Comparison of ENCODE assay signal across 16 cellular contexts in the genomic region with DNA sequence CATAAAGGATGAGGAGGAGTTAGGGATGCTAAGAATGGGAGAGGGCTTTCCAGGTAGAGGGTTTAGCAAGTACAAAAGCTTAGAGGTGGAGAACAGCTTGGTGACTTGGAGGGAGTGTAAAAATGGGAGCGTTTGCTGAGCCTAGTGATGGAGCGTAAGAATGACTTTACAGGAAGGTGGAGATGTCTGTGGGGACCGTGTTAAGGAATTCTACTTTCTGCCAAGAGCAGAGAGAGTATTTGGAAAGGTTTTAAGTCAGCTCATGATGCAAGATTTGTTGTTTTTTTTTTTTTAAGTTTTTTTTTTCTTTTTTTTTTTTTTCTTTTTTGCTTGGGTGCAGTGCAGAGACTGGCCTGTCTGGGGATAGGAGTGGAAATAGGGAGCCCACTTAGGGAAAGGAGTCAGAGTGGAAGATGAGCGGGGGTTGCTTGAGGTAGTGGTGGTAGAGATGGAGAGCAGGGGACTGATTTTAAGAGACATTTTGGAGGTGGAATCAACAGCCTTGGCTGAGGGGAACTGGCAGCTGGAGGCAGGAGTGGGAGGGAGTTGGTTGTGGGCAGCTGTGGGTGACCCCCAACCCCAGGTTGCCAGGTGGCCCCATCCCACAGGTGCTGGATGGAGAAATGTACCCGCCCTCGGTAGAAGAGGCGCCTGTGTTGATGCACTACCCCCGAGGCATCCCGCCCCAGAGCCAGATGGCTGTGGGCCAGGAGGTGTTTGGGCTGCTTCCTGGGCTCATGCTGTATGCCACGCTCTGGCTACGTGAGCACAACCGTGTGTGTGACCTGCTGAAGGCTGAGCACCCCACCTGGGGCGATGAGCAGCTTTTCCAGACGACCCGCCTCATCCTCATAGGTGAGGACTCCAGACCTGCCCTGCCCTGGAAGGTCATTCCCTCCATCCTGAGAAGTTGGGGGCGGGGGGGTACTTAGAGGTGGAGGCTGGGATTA. TPM values are rescaled to one million over a fixed set of nuclear protein-coding genes. Genes with fewer than 3 reads are reported as not detected.
DNase-seq lines count a peak whose midpoint lies in the region; ATAC-seq and TF ChIP-seq lines count a peak whose summit lies in the region.
"Had no signal": no experiment of that assay in that cellular context is flagged by ENCODE, and none has a peak within 500 bp of the region (broad histone marks: within the 10 kb centered on the region; RNA-seq: fewer than 3 reads in every experiment).

No MANE protein-coding gene starts in this region.

- H3K9me3 ChIP-seq in esophagus squamous epithelium: peaks cover 0 to 4% (median 0%) of the 10 kb centered on the region in 3 donors

- intact Hi-C loops in esophagus squamous epithelium (cut with DNase I): no loop called here
- intact Hi-C loops in posterior vena cava (cut with DNase I): no loop called here

- DNase-seq in DMS 273 (lab: John Stamatoyannopoulos, UW; ENCODE audit: unreplicated experiment) (peak; percentile 21), DMS 273 treated with DMSO at 0.1 percent for 48 hours (lab: John Stamatoyannopoulos, UW) (no peak), NCI-H226 (peak; percentile 34), esophagus squamous epithelium (lab: John Stamatoyannopoulos, UW) (no peak), posterior vena cava (ENCODE audit: low spot score) (peak; percentile 70), omental fat pad (ENCODE audit: low spot score) (no peak)
- DNase-seq: DND-41, glutamatergic neuron, NCI-H1048, NCI-H446 treated with DMSO at 0.1 percent for 48 hours, nephron progenitor cell, spleen, trophoblast cell had no signal

- peaks cover 0 to 14% (median 4%) of the 10 kb centered on the region in 3 donors for H3K4me1 ChIP-seq in esophagus squamous epithelium

- no peak overlapping the region for H3K4me3 ChIP-seq in esophagus squamous epithelium
- H3K4me3 ChIP-seq: spleen had no signal

- 33 to 62% methylated on average over 4 to 8 of the region's 16 CpGs for WGBS in esophagus squamous epithelium, 2 donors

- H3K36me3 ChIP-seq in esophagus squamous epithelium: peaks cover 0 to 78% (median 0%) of the 10 kb centered on the region in 3 donors

- ATAC-seq in HG02571 (IDR thresholded peaks at IDR 0.05; ENCODE audit: unreplicated experiment) (no peak), HG03565 (IDR thresholded peaks at IDR 0.05; ENCODE audit: unreplicated experiment) (no peak), omental fat pad (ENCODE audit: low FRiP score) (no peak)

- no peak for TF ChIP-seq POLR2A in esophagus squamous epithelium (IDR thresholded peaks at IDR 0.05)

- H3K27ac ChIP-seq in esophagus squamous epithelium: peak overlapping the region in 3 of 4 donors; percentile 6 to 58 (median 23)
- H3K27ac ChIP-seq: 22Rv1, spleen had no signal

- no peaks in the 10 kb centered on the region for H3K27me3 ChIP-seq in esophagus squamous epithelium
- H3K27me3 ChIP-seq: spleen had no signal

- no peak for TF ChIP-seq CTCF in esophagus squamous epithelium (IDR thresholded peaks at IDR 0.05)
- no peak for TF ChIP-seq CTCF in omental fat pad (IDR thresholded peaks at IDR 0.05)

RNA-seq across cellular contexts. Expression of a gene that starts 12.4 kb away (rescaled TPM):
- 10 to 100 TPM; 15.6 to 36.1 (median 30.3) TPM for total RNA-seq in esophagus squamous epithelium
- 10 to 100 TPM; 20.8 to 30.2 TPM for total RNA-seq in posterior vena cava
- total RNA-seq in omental fat pad: 10 to 100 TPM; 16.0 to 36.8 (median 20.1) TPM

Comparison
In these comparisons a context has a peak if more than half of its experiments do, and no peak if none do; other contexts are left out.
1. DNase-seq: peak in DMS 273 (single experiment), NCI-H226 (single experiment) and posterior vena cava (single experiment); none in DMS 273 treated with DMSO at 0.1 percent for 48 hours (single experiment), esophagus squamous epithelium (single experiment) and omental fat pad (single experiment).